ENCODE assay signal across 8 cellular contexts in genomic region chr2:227717687-227718567, GRCh38. TPM values are rescaled to one million over a fixed set of nuclear protein-coding genes. Genes with fewer than 3 reads are reported as not detected.
DNase-seq lines count a peak whose midpoint lies in the region; ATAC-seq and TF ChIP-seq lines count a peak whose summit lies in the region.

TSS of gene SLC19A3 (minus strand) at chr2:227718028. CDS start at chr2:227702318, 15,710 bp downstream.

- H3K9me3 Mint-ChIP-seq in activated T-cell treated with anti-CD3 and anti-CD28 coated beads, Interleukin-2, amount 50 U/mL, for 24 hours: no peaks in the 10 kb centered on the region

- no peak within 1 kb of the TSS for H3K27ac Mint-ChIP-seq in activated T-cell treated with anti-CD3 and anti-CD28 coated beads, Interleukin-2, amount 50 U/mL, for 24 hours

- no peak for TF ChIP-seq RAD21 in SK-N-SH (IDR thresholded peaks at IDR 0.05; ENCODE audit: low read length)

- H3K4me1 ChIP-seq in SK-N-SH (ENCODE audit: control insufficient read depth in 1 of 2, insufficient read depth in 2 of 2, low read depth in 1 of 2, low read length in 1 of 2): peaks cover 3 to 4% of the 10 kb centered on the region in 2 experiments; a peak in 1 of 4 replicates
- H3K4me1 ChIP-seq in muscle layer of colon (ENCODE audit: insufficient read depth, low read length): no peaks in the 10 kb centered on the region
- H3K4me1 ChIP-seq in upper lobe of right lung: no peaks in the 10 kb centered on the region

- H3K4me3 Mint-ChIP-seq in activated T-cell treated with anti-CD3 and anti-CD28 coated beads, Interleukin-2, amount 50 U/mL, for 24 hours: no peak within 1 kb of the TSS

- H3K9ac ChIP-seq in SK-N-SH (no peak within 1 kb of the TSS), muscle layer of colon (ENCODE audit: low read length) (no peak within 1 kb of the TSS)

- TF ChIP-seq EP300 in SK-N-SH (IDR thresholded peaks at IDR 0.05; ENCODE audit: borderline replicate concordance in 1 of 2, low read depth in 1 of 2, low read length in 1 of 2): no peak

- H3K4me3 ChIP-seq in SK-N-SH (ENCODE audit: low read depth in 2 of 2, low read length in 1 of 2) (peak within 1 kb of the TSS; percentile 47 to 64), fibroblast of villous mesenchyme (ENCODE audit: low read depth, low read length) (peak within 1 kb of the TSS; percentile 64), muscle layer of colon (ENCODE audit: low read depth in 1 of 2, low read length in 2 of 2) (peak within 1 kb of the TSS; percentile 24 to 51), upper lobe of right lung (peak within 1 kb of the TSS; percentile 55)

- TF ChIP-seq CTCF in SK-N-SH (IDR thresholded peaks at IDR 0.05): 0 out of 2 replicates have a peak, but pooled peaks have one; percentile 13
- TF ChIP-seq CTCF in fibroblast of villous mesenchyme (IDR thresholded peaks at IDR 0.05; ENCODE audit: insufficient read depth, low read depth, low read length): no peak
- TF ChIP-seq CTCF in upper lobe of right lung (IDR thresholded peaks at IDR 0.05): no peak

- peak within 1 kb of the TSS; percentile 85 for H2AFZ ChIP-seq in SK-N-SH (ENCODE audit: low read depth)

- ATAC-seq in upper lobe of right lung (peak; percentile 97), GM18909 (IDR thresholded peaks at IDR 0.05; ENCODE audit: poor library complexity, unreplicated experiment) (no peak)

- no peaks in the 10 kb centered on the region for H3K9me2 ChIP-seq in SK-N-SH

- H3K27me3 ChIP-seq in SK-N-SH (ENCODE audit: insufficient read depth) (peaks cover 31% of the 10 kb centered on the region; the same call in 1 of the 2 replicates), muscle layer of colon (ENCODE audit: control insufficient read depth in 1 of 2, insufficient read depth in 2 of 2, low read length in 2 of 2) (no peaks in the 10 kb centered on the region), upper lobe of right lung (no peaks in the 10 kb centered on the region)

- POLR2A ChIA-PET in SK-N-SH (lab: Yijun Ruan, JAX): no interaction called here

- intact Hi-C loops in upper lobe of right lung (cut with DNase I): no loop called here

- H3K4me2 ChIP-seq in SK-N-SH: peak within 1 kb of the TSS; percentile 78

- peak; percentile 31 for DNase-seq in activated T-cell treated with anti-CD3 and anti-CD28 coated beads, Interleukin-2, amount 50 U/mL, for 24 hours
- DNase-seq in activated T-cell treated with anti-CD3 and anti-CD28 coated beads for 4 hours (no peak), SK-N-SH (peak; percentile 86), fibroblast of villous mesenchyme (ENCODE audit: low read depth) (peak; percentile 91), upper lobe of right lung (peak; percentile 93), NCI-H1694 (lab: John Stamatoyannopoulos, UW) (no peak)

- no peaks in the 10 kb centered on the region for H3F3A ChIP-seq in SK-N-SH (replicated peaks; ENCODE audit: insufficient read depth)

- no peaks in the 10 kb centered on the region for H3K79me2 ChIP-seq in SK-N-SH (ENCODE audit: insufficient read depth)

- H3K27me3 Mint-ChIP-seq in activated T-cell treated with anti-CD3 and anti-CD28 coated beads, Interleukin-2, amount 50 U/mL, for 24 hours: peaks cover 32% of the 10 kb centered on the region

- no peaks in the 10 kb centered on the region for H3K36me3 ChIP-seq in SK-N-SH (replicated peaks in 1 of 2; ENCODE audit: control insufficient read depth in 1 of 2, insufficient read depth in 2 of 2, low read length in 1 of 2)
- no peaks in the 10 kb centered on the region for H3K36me3 ChIP-seq in muscle layer of colon (ENCODE audit: insufficient read depth, low read length)
- no peaks in the 10 kb centered on the region for H3K36me3 ChIP-seq in upper lobe of right lung

- 7% methylated on average over 18 of the region's 35 CpGs for WGBS in SK-N-SH (ENCODE audit: low lambda C conversion rate)

- H3K9me3 ChIP-seq in SK-N-SH (no peaks in the 10 kb centered on the region), muscle layer of colon (ENCODE audit: low read length) (no peaks in the 10 kb centered on the region), upper lobe of right lung (no peaks in the 10 kb centered on the region)

- peaks cover 2% of the 10 kb centered on the region for H3K4me1 Mint-ChIP-seq in activated T-cell treated with anti-CD3 and anti-CD28 coated beads, Interleukin-2, amount 50 U/mL, for 24 hours (ENCODE audit: low read depth)

- H3K27ac ChIP-seq in SK-N-SH (ENCODE audit: low read depth in 2 of 2, low read length in 1 of 2): no peak within 1 kb of the TSS
- peak within 1 kb of the TSS; percentile 55 for H3K27ac ChIP-seq in muscle layer of colon (ENCODE audit: low read depth, low read length)
- peak within 1 kb of the TSS; percentile 70 for H3K27ac ChIP-seq in upper lobe of right lung

- CTCF ChIA-PET in SK-N-SH (lab: Yijun Ruan, JAX): interaction anchor here (0.7 kb wide), 1 partner anchor 149 kb away, joined by 3 read pairs; no protein-coding TSS in a partner anchor

- no peaks in the 10 kb centered on the region for H4K20me1 ChIP-seq in SK-N-SH (ENCODE audit: insufficient read depth)

- no peaks in the 10 kb centered on the region for H3K36me3 Mint-ChIP-seq in activated T-cell treated with anti-CD3 and anti-CD28 coated beads, Interleukin-2, amount 50 U/mL, for 24 hours (ENCODE audit: low read depth)

TF ChIP-seq in SK-N-SH, 30 proteins besides CTCF, POLR2A, EP300 and RAD21:
- TF ChIP-seq ZBTB33 (IDR thresholded peaks at IDR 0.05; ENCODE audit: borderline replicate concordance, low read depth) (no peak), GATA2 (CRISPR knock-in tag; IDR thresholded peaks at IDR 0.05) (no peak), NFIC (IDR thresholded peaks at IDR 0.05; ENCODE audit: borderline replicate concordance) (peak; percentile 47), FOXJ3 (CRISPR knock-in tag; IDR thresholded peaks at IDR 0.05) (no peak), TEAD4 (IDR thresholded peaks at IDR 0.05; ENCODE audit: borderline replicate concordance, insufficient read depth) (no peak), NRF1 (IDR thresholded peaks at IDR 0.05; ENCODE audit: low read depth, low read length) (no peak), MXI1 (IDR thresholded peaks at IDR 0.05; ENCODE audit: low read depth, low read length) (peak; percentile 28; the same call in 1 of the 2 replicates), RXRA (IDR thresholded peaks at IDR 0.05; ENCODE audit: borderline replicate concordance, low read depth) (no peak)

RNA-seq across cellular contexts. Expression of gene SLC19A3, which starts in this region (rescaled TPM):
- 0.02 and 0.13 TPM in 2 replicates for polyA plus RNA-seq in SK-N-SH (2012; rRNA removed)
- polyA plus RNA-seq in SK-N-SH (2012; cell fraction: cytosol; rRNA removed): 0.06 and 0.12 TPM in 2 replicates
- 0.06 TPM in 1 of 2 replicates, not detected in the other for polyA plus RNA-seq in SK-N-SH (2012; cell fraction: nucleus; rRNA removed)
- total RNA-seq in fibroblast of villous mesenchyme (under 0.01 and 0.32 TPM in 2 replicates), upper lobe of right lung (31.8 TPM)

Comparison
In these comparisons a context has a peak if more than half of its experiments do, and no peak if none do; other contexts are left out.
1. RNA of gene SLC19A3 (total RNA-seq): 31.8 TPM in upper lobe of right lung (single experiment); under 0.01 to 0.32 TPM in fibroblast of villous mesenchyme; every median in the first group is over 10 times any median in the second.
2. DNase-seq: peak in activated T-cell treated with anti-CD3 and anti-CD28 coated beads, Interleukin-2, amount 50 U/mL, for 24 hours (single experiment) and upper lobe of right lung (single experiment); none in activated T-cell treated with anti-CD3 and anti-CD28 coated beads for 4 hours (single experiment) and NCI-H1694 (single experiment).
3. Peak in DNase-seq, H3K4me3 ChIP-seq and H3K4me2 ChIP-seq in SK-N-SH; RNA of the gene not detected or under 1 TPM.
4. Peak in DNase-seq and H3K4me3 ChIP-seq in fibroblast of villous mesenchyme; RNA of the gene not detected or under 1 TPM.
5. H3K27ac ChIP-seq: peak in muscle layer of colon (single experiment) and upper lobe of right lung (single experiment); none in SK-N-SH (0 of 2).
6. Peak in every context shown above with its lines, with median percentiles within 50 percentile points of each other: H3K4me3 ChIP-seq.